6 cellular contexts compared by ENCODE assay signal in the genomic region with DNA sequence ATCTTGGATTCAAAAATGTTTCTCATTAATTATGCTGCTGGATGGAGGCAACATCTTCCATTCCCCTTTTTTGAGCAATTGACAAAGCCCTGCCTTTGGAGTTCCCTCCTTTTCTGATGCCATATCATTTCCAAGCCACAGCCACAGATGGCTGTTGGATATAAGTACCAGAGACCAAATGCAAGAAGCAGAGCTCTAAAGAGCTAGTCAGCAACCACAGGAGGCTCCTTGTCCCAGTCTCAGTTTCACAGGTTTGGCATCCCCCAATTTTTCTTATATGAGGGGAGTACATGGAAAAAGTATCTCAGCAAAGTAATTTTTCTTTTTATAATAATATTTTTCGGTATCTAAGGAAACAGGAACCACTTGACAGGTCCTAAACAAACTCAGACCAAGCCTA. TPM values are rescaled to one million over a fixed set of nuclear protein-coding genes. Genes with fewer than 3 reads are reported as not detected.
"Had no signal": no experiment of that assay in that cellular context is flagged by ENCODE, and none has a peak within 500 bp of the region (broad histone marks: within the 10 kb centered on the region; RNA-seq: fewer than 3 reads in every experiment).

No MANE protein-coding gene starts in this region.

- H3K36me3 Mint-ChIP-seq: IgD-negative memory B cell had no signal

- H3K4me1 Mint-ChIP-seq: GM23338, H9, IgD-negative memory B cell had no signal

- ATAC-seq: GM23338 had no signal

- H3K4me3 Mint-ChIP-seq: GM23338, H9, IgD-negative memory B cell had no signal

- DNase-seq: H9, HCEC 1CT had no signal

- H3K27ac Mint-ChIP-seq: GM23338, H9, IgD-negative memory B cell had no signal

- H3K9me3 Mint-ChIP-seq: GM23338, H9 had no signal

RNA-seq across cellular contexts. Expression of gene GZMK, which starts 20.0 kb away (rescaled TPM):
- total RNA-seq: GM23338, H1, H9, HT-29 had no signal

RNA-seq across cellular contexts. Expression of gene GZMA, which starts 58.4 kb away (rescaled TPM):
- total RNA-seq: GM23338, H1, H9, HT-29 had no signal

RNA-seq across cellular contexts. Expression of gene ESM1, which starts 58.7 kb away (rescaled TPM):
- total RNA-seq: H1, H9, HT-29 had no signal
